Comparison of ENCODE assay signal across 23 cellular contexts in genomic region chr6:25714765-25715164, GRCh38. TPM values are rescaled to one million over a fixed set of nuclear protein-coding genes. Genes with fewer than 3 reads are reported as not detected.
"Had no signal": no experiment of that assay in that cellular context is flagged by ENCODE, and none has a peak within 500 bp of the region (broad histone marks: within the 10 kb centered on the region; RNA-seq: fewer than 3 reads in every experiment).

No MANE protein-coding gene starts in this region.

- ATAC-seq: activated CD8-positive, alpha-beta memory T cell treated with anti-CD3 and anti-CD28 coated beads, Interleukin-2, amount 10 ng/mL, durations not matched to agents 7 days and 5 days; activated naive CD4-positive, alpha-beta T cell treated with anti-CD3 and anti-CD28 coated beads, Interleukin-2, amount 50 U/mL, for 72 hours; body of pancreas; mucosa of descending colon; natural killer cell; stimulated activated naive CD8-positive, alpha-beta T cell treated with anti-CD3 and anti-CD28 coated beads, Interleukin-15, amount 100 ng/mL, for 72 hours; upper lobe of right lung had no signal

- H3K27me3 ChIP-seq: body of pancreas, esophagus muscularis mucosa, testis, upper lobe of right lung had no signal

- DNase-seq: activated CD4-positive, alpha-beta T cell treated with anti-CD3 and anti-CD28 coated beads for 1 hour; activated CD4-positive, alpha-beta T cell treated with anti-CD3 and anti-CD28 coated beads, Interleukin-2, amount 50 U/mL, for 48 hours; activated CD8-positive, alpha-beta memory T cell treated with anti-CD3 and anti-CD28 coated beads, Interleukin-2, amount 10 ng/mL, durations not matched to agents 7 days and 5 days; activated effector memory CD4-positive, alpha-beta T cell treated with anti-CD3 and anti-CD28 coated beads, Interleukin-2, amount 50 U/mL, for 16 hours; activated T-cell treated with anti-CD3 and anti-CD28 coated beads, Interleukin-2, amount 50 U/mL, for 24 hours; amniotic stem cell; body of pancreas; endodermal cell; foreskin fibroblast; head of caudate nucleus; mammary epithelial cell; mucosa of descending colon; natural killer cell; occipital lobe; stimulated activated CD4-positive, alpha-beta T cell treated with anti-CD3 and anti-CD28 coated beads, Interleukin-4, amount 100 ng/mL, for 1 hour; stimulated activated naive CD8-positive, alpha-beta T cell treated with anti-CD3 and anti-CD28 coated beads, Interleukin-15, amount 100 ng/mL, for 72 hours; testis; upper lobe of right lung had no signal

- H3K4me1 ChIP-seq: esophagus muscularis mucosa, prostate gland, testis, upper lobe of right lung had no signal

- H3K4me3 ChIP-seq: body of pancreas, esophagus muscularis mucosa, mucosa of descending colon, prostate gland, testis, upper lobe of right lung had no signal

- H3K9me3 ChIP-seq: body of pancreas, esophagus muscularis mucosa, mucosa of descending colon, prostate gland, testis, upper lobe of right lung had no signal

- H3K36me3 ChIP-seq: esophagus muscularis mucosa, prostate gland, upper lobe of right lung had no signal

- H3K27ac ChIP-seq: body of pancreas, esophagus muscularis mucosa, prostate gland, testis, upper lobe of right lung had no signal

RNA-seq across cellular contexts. Expression of gene SLC17A4, which starts 39.8 kb away (rescaled TPM):
- total RNA-seq: activated CD8-positive, alpha-beta memory T cell treated with anti-CD3 and anti-CD28 coated beads, Interleukin-2, amount 10 ng/mL, durations not matched to agents 7 days and 5 days; activated naive CD4-positive, alpha-beta T cell treated with anti-CD3 and anti-CD28 coated beads, Interleukin-2, amount 50 U/mL, for 72 hours; cerebellum; dermis microvascular lymphatic vessel endothelial cell; endodermal cell; esophagus muscularis mucosa; mammary epithelial cell; natural killer cell; occipital lobe; prostate gland; upper lobe of right lung had no signal
- polyA plus RNA-seq: mammary epithelial cell had no signal
